In genomic region chr7:155130493-155130892, GRCh38 we compare ENCODE assay signal across 2 cellular contexts.
A peak's percentile ranks its signal among the peaks of the same experiment; 100 is the strongest.
TF ChIP-seq lines count a peak whose summit lies in the region.

No MANE protein-coding gene starts in this region.

TF ChIP-seq in HepG2, 621 proteins besides CTCF, POLR2A, EP300 and RAD21:
- TF ChIP-seq MNT (IDR thresholded peaks at IDR 0.05) = peak; percentile 71
- TF ChIP-seq, protein P1, sequence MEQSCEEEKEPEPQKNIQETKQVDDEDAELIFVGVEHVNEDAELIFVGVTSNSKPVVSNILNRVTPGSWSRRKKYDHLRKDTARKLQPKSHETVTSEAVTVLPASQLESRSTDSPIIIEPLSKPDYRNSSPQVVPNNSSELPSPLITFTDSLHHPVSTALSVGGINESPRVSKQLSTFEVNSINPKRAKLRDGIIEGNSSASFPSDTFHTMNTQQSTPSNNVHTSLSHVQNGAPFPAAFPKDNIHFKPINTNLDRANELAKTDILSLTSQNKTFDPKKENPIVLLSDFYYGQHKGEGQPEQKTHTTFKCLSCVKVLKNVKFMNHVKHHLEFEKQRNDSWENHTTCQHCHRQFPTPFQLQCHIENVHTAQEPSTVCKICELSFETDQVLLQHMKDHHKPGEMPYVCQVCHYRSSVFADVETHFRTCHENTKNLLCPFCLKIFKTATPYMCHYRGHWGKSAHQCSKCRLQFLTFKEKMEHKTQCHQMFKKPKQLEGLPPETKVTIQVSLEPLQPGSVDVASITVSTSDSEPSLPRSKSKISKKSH (CRISPR knock-in tag; IDR thresholded peaks at IDR 0.05; ENCODE audit: borderline replicate concordance) = no peak

TF ChIP-seq in H1, 55 proteins besides CTCF, POLR2A, EP300 and RAD21:
- TF ChIP-seq MAX (IDR thresholded peaks at IDR 0.05) = no peak
- no peak for TF ChIP-seq MAFK (IDR thresholded peaks at IDR 0.05; ENCODE audit: low read depth, low read length)
- TF ChIP-seq SIRT6 (IDR thresholded peaks at IDR 0.05; ENCODE audit: low read length) = no peak
- TF ChIP-seq CBX8 (IDR thresholded peaks at IDR 0.05; ENCODE audit: borderline replicate concordance, low read depth, low read length) = no peak
- no peak for TF ChIP-seq CHD1 (IDR thresholded peaks at IDR 0.05; ENCODE audit: low read depth, low read length)
- no peak for TF ChIP-seq HDAC2 (IDR thresholded peaks at IDR 0.05; ENCODE audit: borderline replicate concordance in 1 of 2, low read depth in 2 of 2, low read length in 2 of 2)
- no peak for TF ChIP-seq YY1 (IDR thresholded peaks at IDR 0.05; ENCODE audit: low read depth, low read length)
- TF ChIP-seq EGR1 (IDR thresholded peaks at IDR 0.05; ENCODE audit: borderline replicate concordance, low read depth, low read length) = no peak
- TF ChIP-seq KDM1A (IDR thresholded peaks at IDR 0.05; ENCODE audit: borderline replicate concordance, low read length) = no peak
- no peak for TF ChIP-seq SUZ12 (IDR thresholded peaks at IDR 0.05; ENCODE audit: low read length)
- TF ChIP-seq CHD7 (IDR thresholded peaks at IDR 0.05; ENCODE audit: insufficient replicate concordance, low read length) = no peak
- no peak for TF ChIP-seq SP4 (IDR thresholded peaks at IDR 0.05; ENCODE audit: low read length)
- no peak for TF ChIP-seq PHF8 (conservative IDR thresholded peaks at IDR 0.05; ENCODE audit: low read depth, low read length)
- no peak for TF ChIP-seq RBBP5 (IDR thresholded peaks at IDR 0.05; ENCODE audit: borderline replicate concordance, low read depth, low read length)
- TF ChIP-seq SIN3A (conservative IDR thresholded peaks at IDR 0.05 in 1 of 2, IDR thresholded peaks at IDR 0.05 in 1 of 2; ENCODE audit: low read depth in 1 of 2, low read length in 2 of 2) = no peak
- TF ChIP-seq POU5F1 (IDR thresholded peaks at IDR 0.05; ENCODE audit: low read depth, low read length) = no peak
- TF ChIP-seq ASH2L (IDR thresholded peaks at IDR 0.05; ENCODE audit: low read length) = no peak
- TF ChIP-seq KDM4A (IDR thresholded peaks at IDR 0.05; ENCODE audit: low read depth, low read length, severe bottlenecking) = no peak
